Comparison of ENCODE assay signal across 8 cellular contexts in the genomic region with DNA sequence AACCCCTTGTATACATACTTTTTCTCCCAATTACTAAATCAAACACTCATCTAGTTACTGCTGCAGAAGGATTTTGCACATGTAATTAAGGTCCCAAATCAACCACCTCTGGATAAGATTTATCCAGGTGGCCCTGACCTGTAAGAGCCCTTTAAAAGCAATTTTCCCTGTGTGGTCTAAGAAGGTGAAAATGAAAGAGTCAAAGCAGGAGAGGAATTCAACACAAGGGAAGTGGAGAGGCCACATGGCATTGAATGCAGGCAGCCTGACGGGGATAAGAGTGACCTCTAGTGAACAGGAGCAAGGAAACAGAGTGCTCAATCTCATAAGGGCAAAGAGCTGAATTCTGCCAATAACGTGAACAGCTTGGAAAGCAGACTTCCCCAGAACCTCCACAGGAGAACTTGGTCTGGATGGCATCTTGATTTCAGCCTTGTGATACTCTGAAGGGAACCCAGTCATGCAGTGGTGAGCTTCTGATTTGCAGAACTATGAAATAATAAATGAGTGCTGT. TPM values are rescaled to one million over a fixed set of nuclear protein-coding genes. Genes with fewer than 3 reads are reported as not detected.
DNase-seq lines count a peak whose midpoint lies in the region; ATAC-seq and TF ChIP-seq lines count a peak whose summit lies in the region.

No MANE protein-coding gene starts in this region.

- DNase-seq in CD8-positive, alpha-beta T cell, result peak in 2 of 7 experiments; percentile 11 to 26
- peak; percentile 91 for DNase-seq in NCI-H82 (lab: John Stamatoyannopoulos, UW)
- DNase-seq in astrocyte of the spinal cord (ENCODE audit: low read depth, low spot score), result no peak
- peak in 1 of 2 donors; percentile 41 for DNase-seq in left lung
- no peak for DNase-seq in SHP77 treated with DMSO at 0.1 percent for 48 hours (lab: John Stamatoyannopoulos, UW)
- DNase-seq in stimulated activated CD4-positive, alpha-beta T cell treated with anti-CD3 and anti-CD28 coated beads, Interleukin-4, amount 100 ng/mL, for 1 hour, result no peak

- in situ Hi-C loops in astrocyte of the spinal cord (cut with HindIII; ENCODE audit: low sequenced_read_pairs), result no loop called here

- H3K27ac Mint-ChIP-seq in CD8-positive, alpha-beta T cell, result peak overlapping the region; percentile 28

- no peaks in the 10 kb centered on the region for H3K9me3 Mint-ChIP-seq in CD8-positive, alpha-beta T cell

- H3K36me3 ChIP-seq in CD8-positive, alpha-beta T cell (ENCODE audit: insufficient read depth, low read length), result no peaks in the 10 kb centered on the region
- H3K36me3 ChIP-seq in left lung, result no peaks in the 10 kb centered on the region

- no peaks in the 10 kb centered on the region for H3K9me3 ChIP-seq in CD8-positive, alpha-beta T cell (ENCODE audit: low read length)
- no peaks in the 10 kb centered on the region for H3K9me3 ChIP-seq in left lung

- CTCF ChIA-PET in CD8-positive, alpha-beta T cell (lab: Charles Lee), result interaction anchor here (0.6 to 1.2 kb wide), 8 partner anchors 9 to 105 kb away, joined by 3 to 4 read pairs (median 3); no protein-coding TSS in a partner anchor

- TF ChIP-seq CTCF in CD8-positive, alpha-beta T cell (IDR thresholded peaks at IDR 0.05), result no peak
- TF ChIP-seq CTCF in astrocyte of the spinal cord (IDR thresholded peaks at IDR 0.05; ENCODE audit: low read depth, low read length) (peak; percentile 31), left lung (IDR thresholded peaks at IDR 0.05) (no peak)

- ATAC-seq in CD8-positive, alpha-beta T cell, result peak; percentile 65
- peak; percentile 85 for ATAC-seq in GM18511 (IDR thresholded peaks at IDR 0.05; ENCODE audit: unreplicated experiment)
- peak; percentile 57 for ATAC-seq in HG03060 (IDR thresholded peaks at IDR 0.05; ENCODE audit: low read depth, unreplicated experiment)
- peak; percentile 97 for ATAC-seq in left lung

- no peak overlapping the region for H3K4me3 ChIP-seq in CD8-positive, alpha-beta T cell (ENCODE audit: low read depth, low read length)
- H3K4me3 ChIP-seq in astrocyte of the spinal cord (ENCODE audit: low read depth, low read length) (no peak overlapping the region), left lung (no peak overlapping the region)

- peak overlapping the region; percentile 5 for H3K4me3 Mint-ChIP-seq in CD8-positive, alpha-beta T cell

- POLR2A ChIA-PET in CD8-positive, alpha-beta T cell (lab: Charles Lee), result interaction anchor here (1.5 kb wide), 1 partner anchor 32 kb away, joined by 3 read pairs; no protein-coding TSS in a partner anchor

- no peaks in the 10 kb centered on the region for H3K27me3 Mint-ChIP-seq in CD8-positive, alpha-beta T cell (ENCODE audit: low read depth)

- H3K27ac ChIP-seq in CD8-positive, alpha-beta T cell (ENCODE audit: low read depth, low read length), result no peak overlapping the region
- H3K27ac ChIP-seq in left lung, result peak overlapping the region in 1 of 2 donors; percentile 10

- intact Hi-C loops in CD8-positive, alpha-beta T cell (cut with DNase I, micrococcal nuclease), result loop anchor here (2.0 kb wide), 1 partner anchor 26 kb away; no protein-coding TSS in a partner anchor
- intact Hi-C loops in left lung (cut with DNase I), result no loop called here

- peaks cover 17% of the 10 kb centered on the region for H3K36me3 Mint-ChIP-seq in CD8-positive, alpha-beta T cell

- H3K27me3 ChIP-seq in CD8-positive, alpha-beta T cell (ENCODE audit: insufficient read depth, low read length), result no peaks in the 10 kb centered on the region
- no peaks in the 10 kb centered on the region for H3K27me3 ChIP-seq in left lung

- H3K4me1 ChIP-seq in CD8-positive, alpha-beta T cell (ENCODE audit: insufficient read depth, low read length), result peaks cover 53% of the 10 kb centered on the region
- peaks cover 8 to 65% of the 10 kb centered on the region in 2 donors for H3K4me1 ChIP-seq in left lung

- peaks cover 91% of the 10 kb centered on the region for H3K4me1 Mint-ChIP-seq in CD8-positive, alpha-beta T cell (ENCODE audit: low read depth)

RNA-seq across cellular contexts. Expression of gene PPP3R1, which starts 27.2 kb away (rescaled TPM):
- total RNA-seq in CD8-positive, alpha-beta T cell, result 10 to 100 TPM; 68.4 to 77.0 TPM
- 10 to 100 TPM; 50.2 to 69.0 TPM for total RNA-seq in left lung

Comparison
In these comparisons a context has a peak if more than half of its experiments do, and no peak if none do; other contexts are left out.
1. intact Hi-C loops: an anchor here in CD8-positive, alpha-beta T cell (2.0 kb wide); none called in left lung.